8 cellular contexts compared by ENCODE assay signal in the genomic region with DNA sequence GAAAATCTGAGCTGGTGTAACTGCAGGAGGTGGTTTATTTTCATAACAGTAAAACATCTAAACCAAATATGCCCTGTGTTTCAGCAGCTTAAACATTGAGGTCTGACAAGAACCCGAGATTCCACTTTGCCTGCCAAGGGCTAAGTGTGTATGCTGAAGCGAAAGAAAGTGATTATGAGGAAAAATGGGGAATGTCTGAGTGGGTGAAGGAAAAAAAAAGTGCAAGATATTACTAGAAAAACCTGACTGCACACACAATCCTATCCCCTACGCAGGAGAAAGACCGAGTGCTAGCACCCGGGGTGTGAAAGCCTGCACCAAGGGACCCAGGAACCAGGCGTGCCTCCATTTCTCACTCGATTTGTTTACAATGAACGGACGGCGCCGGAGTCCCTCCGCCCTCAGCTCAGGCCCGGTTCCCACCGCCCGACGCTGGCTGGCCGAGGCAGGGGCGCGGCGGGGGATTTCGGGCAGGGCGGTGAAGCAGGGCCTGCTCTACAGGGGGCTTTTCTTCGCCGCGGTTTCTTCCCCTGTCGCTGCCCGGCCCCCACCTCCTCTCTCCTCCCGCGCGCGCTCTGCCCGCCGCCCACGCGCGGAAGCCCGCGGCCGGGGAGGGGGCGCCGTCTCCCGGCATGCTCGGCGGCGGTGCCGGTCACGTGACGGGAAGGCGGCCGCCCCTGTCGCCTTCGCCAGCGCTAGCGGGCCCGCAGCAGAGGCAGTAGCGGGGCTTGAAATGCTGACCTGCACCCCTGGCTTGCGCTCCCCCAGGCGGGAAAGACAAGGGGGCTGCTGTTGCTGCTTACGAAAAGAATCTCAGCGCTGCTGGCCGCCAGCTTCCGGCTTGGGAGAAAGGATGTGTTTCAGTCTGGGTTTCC. TPM values are rescaled to one million over a fixed set of nuclear protein-coding genes. Genes with fewer than 3 reads are reported as not detected.
DNase-seq lines count a peak whose midpoint lies in the region; ATAC-seq and TF ChIP-seq lines count a peak whose summit lies in the region.

No MANE protein-coding gene starts in this region.

- DNase-seq in AG20443 (ENCODE audit: low spot score) (peak; percentile 92), NOMO-1 treated with dmso at 0.1 percent for 144 hours (lab: John Stamatoyannopoulos, UW; ENCODE audit: unreplicated experiment) (peak; percentile 22), activated T-cell treated with anti-CD3 and anti-CD28 coated beads for 1 hour (ENCODE audit: low read depth) (peak; percentile 74), epithelial cell of esophagus (ENCODE audit: low read depth) (peak; percentile 34), mucosa of descending colon (peak; percentile 76 to 85 (median 84))
- peak; percentile 78 for DNase-seq in stimulated activated CD8-positive, alpha-beta memory T cell treated with anti-CD3 and anti-CD28 coated beads, Interleukin-4, amount 100 ng/mL, for 24 hours (ENCODE audit: low read depth)

- ATAC-seq in HG03175 (IDR thresholded peaks at IDR 0.05; ENCODE audit: unreplicated experiment) (peak; percentile 90), mucosa of descending colon (peak; percentile 95)

- TF ChIP-seq CTCF in epithelial cell of esophagus (IDR thresholded peaks at IDR 0.05; ENCODE audit: insufficient read depth, low read depth, low read length, missing control alignments) (no peak), mucosa of descending colon (IDR thresholded peaks at IDR 0.05) (no peak)

- peaks cover 8% of the 10 kb centered on the region for H3K4me1 ChIP-seq in mucosa of descending colon (ENCODE audit: low read depth)

- H3K36me3 ChIP-seq in mucosa of descending colon (ENCODE audit: low read depth), result no peaks in the 10 kb centered on the region

- H3K4me3 ChIP-seq in epithelial cell of esophagus (ENCODE audit: low read length) (peak overlapping the region; percentile 57), mucosa of descending colon (peak overlapping the region; percentile 56)

- intact Hi-C loops in mucosa of descending colon (cut with DNase I, micrococcal nuclease), result no loop called here

- TF ChIP-seq POLR2A in GM18951 (IDR thresholded peaks at IDR 0.05; ENCODE audit: extremely low read depth, insufficient read depth, insufficient read length), result peak; percentile 92

- in situ Hi-C loops in GM18951 (cut with MboI; ENCODE audit: low sequenced_read_pairs, unreplicated experiment), result no loop called here

- no peaks in the 10 kb centered on the region for H3K9me3 ChIP-seq in mucosa of descending colon

RNA-seq across cellular contexts. Expression of a gene that starts 35.9 kb away (rescaled TPM):
- 10 to 100 TPM in 2 of 3 donors, 1 to 10 TPM in 1; 9.5 to 90.3 (median 11.7) TPM for total RNA-seq in mucosa of descending colon

Comparison
In these comparisons a context has a peak if more than half of its experiments do, and no peak if none do; other contexts are left out.
1. Peak in every context shown above with its lines: DNase-seq, ATAC-seq and H3K4me3 ChIP-seq.
2. DNase-seq: peak in every context shown above with its lines; median percentile 92 in AG20443; 84 in mucosa of descending colon; 78 in stimulated activated CD8-positive, alpha-beta memory T cell treated with anti-CD3 and anti-CD28 coated beads, Interleukin-4, amount 100 ng/mL, for 24 hours; 74 in activated T-cell treated with anti-CD3 and anti-CD28 coated beads for 1 hour; 34 in epithelial cell of esophagus; 22 in NOMO-1 treated with dmso at 0.1 percent for 144 hours.